Comparison of ENCODE assay signal across 13 cellular contexts in genomic region chr2:230694241-230694640, GRCh38. TPM values are rescaled to one million over a fixed set of nuclear protein-coding genes. Genes with fewer than 3 reads are reported as not detected.
A peak's percentile ranks its signal among the peaks of the same experiment; 100 is the strongest.
DNase-seq lines count a peak whose midpoint lies in the region; ATAC-seq, FAIRE-seq and TF ChIP-seq lines count a peak whose summit lies in the region.
"Had no signal": no experiment of that assay in that cellular context is flagged by ENCODE, and none has a peak within 500 bp of the region (broad histone marks: within the 10 kb centered on the region; RNA-seq: fewer than 3 reads in every experiment).

No MANE protein-coding gene starts in this region.

- H4K20me1 ChIP-seq in PC-3 (ENCODE audit: low read length): no peaks in the 10 kb centered on the region

- H3K4me1 Mint-ChIP-seq in Calu3 (ENCODE audit: low read depth, unreplicated experiment): peaks cover 40% of the 10 kb centered on the region
- H3K4me1 Mint-ChIP-seq: B cell had no signal

- no peaks in the 10 kb centered on the region for H3K79me2 ChIP-seq in PC-3 (ENCODE audit: low read length)

- H3K9me2 ChIP-seq in PC-3 (replicated peaks; ENCODE audit: low read length): no peaks in the 10 kb centered on the region

- peak overlapping the region; percentile 38 for H3K4me3 Mint-ChIP-seq in Calu3 (ENCODE audit: low read depth, unreplicated experiment)
- H3K4me3 Mint-ChIP-seq: B cell, immature natural killer cell had no signal

- H3K36me3 Mint-ChIP-seq in Calu3 (ENCODE audit: insufficient read depth, unreplicated experiment): no peaks in the 10 kb centered on the region
- H3K36me3 Mint-ChIP-seq: immature natural killer cell, naive B cell had no signal

- H3K9ac ChIP-seq in PC-3 (ENCODE audit: low read length): no peak overlapping the region

- DNase-seq in Calu3 (peak; percentile 45), GM19239 (ENCODE audit: insufficient read length, low spot score) (no peak), PC-3 (peak; percentile 58), islet precursor cell (peak; percentile 75), EL (no peak)
- no peak for DNase-seq in stimulated activated CD4-positive, alpha-beta T cell treated with anti-CD3 and anti-CD28 coated beads, Interleukin-4, amount 100 ng/mL, for 1 hour
- DNase-seq: GF-D8, HCEC 1CT, immature natural killer cell, naive B cell had no signal

- intact Hi-C loops in Calu3 (cut with micrococcal nuclease; ENCODE audit: unreplicated experiment): loop anchor here (5.0 kb wide), 1 partner anchor 77 kb away; no protein-coding TSS in a partner anchor
- intact Hi-C loops in PC-3 (cut with micrococcal nuclease): no loop called here

- no peaks in the 10 kb centered on the region for H3K9me3 Mint-ChIP-seq in Calu3 (ENCODE audit: low read depth, unreplicated experiment)
- H3K9me3 Mint-ChIP-seq: immature natural killer cell, naive B cell had no signal

- no peak overlapping the region for H3K4me2 ChIP-seq in PC-3 (ENCODE audit: low read length)

- no peaks in the 10 kb centered on the region for H3F3A ChIP-seq in PC-3 (ENCODE audit: low read length, unreplicated experiment)

- TF ChIP-seq CTCF in Calu3 (IDR thresholded peaks at IDR 0.05; ENCODE audit: unreplicated experiment): no peak
- TF ChIP-seq CTCF in PC-3 (conservative IDR thresholded peaks at IDR 0.05; ENCODE audit: low read depth, low read length): no peak

- peaks cover 48% of the 10 kb centered on the region for H3K4me1 ChIP-seq in PC-3 (ENCODE audit: insufficient read depth, low read length)

- H3K27ac Mint-ChIP-seq in Calu3 (ENCODE audit: unreplicated experiment): peak overlapping the region; percentile 87
- H3K27ac Mint-ChIP-seq: B cell had no signal

- H3K36me3 ChIP-seq in PC-3 (ENCODE audit: low read depth, low read length): no peaks in the 10 kb centered on the region

- H3K9me3 ChIP-seq in PC-3 (ENCODE audit: low read length): no peaks in the 10 kb centered on the region

- H3K27ac ChIP-seq in PC-3 (ENCODE audit: low read length): no peak overlapping the region; the same call in 1 of the 2 replicates

- peak; percentile 51 for FAIRE-seq in GM19239 (lab: Jason Lieb, UNC)

- POLR2A ChIA-PET in PC-3 (lab: Charles Lee; ENCODE audit: unreplicated experiment): no interaction called here

- 0 out of 2 replicates have a peak overlapping the region, but pooled peaks have one; percentile 15 for H2AFZ ChIP-seq in PC-3 (ENCODE audit: low read length)

- no peak overlapping the region for H3K4me3 ChIP-seq in PC-3 (ENCODE audit: low read length)

- BruUV-seq in Calu3 (replicated peaks; lab: Mats Ljungman, UMichigan) (no TSS peak), PC-3 (replicated peaks; lab: Mats Ljungman, UMichigan) (no TSS peak)

- H3K27me3 ChIP-seq in PC-3 (ENCODE audit: low read length): no peaks in the 10 kb centered on the region

- H3K27me3 Mint-ChIP-seq in Calu3 (ENCODE audit: unreplicated experiment): no peaks in the 10 kb centered on the region
- H3K27me3 Mint-ChIP-seq: B cell, naive B cell had no signal

- CTCF ChIA-PET in Calu3 (lab: Charles Lee) (interaction anchor here (0.9 kb wide), 1 partner anchor 20 kb away, joined by 3 read pairs; no protein-coding TSS in a partner anchor), PC-3 (lab: Charles Lee) (no interaction called here)

- ATAC-seq in PC-3 (peak; percentile 27; the same call in 1 of the 2 replicates), GM19395 (IDR thresholded peaks at IDR 0.05; ENCODE audit: unreplicated experiment) (no peak), GM21737 (IDR thresholded peaks at IDR 0.05; ENCODE audit: unreplicated experiment) (no peak)

RNA-seq across cellular contexts. Expression of gene CAB39, which starts 18.4 kb away (rescaled TPM):
- 84.9 and 88.7 TPM in 2 replicates for total RNA-seq in Calu3 (2022)
- 52.5 and 59.6 TPM in 2 replicates for total RNA-seq in PC-3 (2014; rRNA removed)

Comparison
In these comparisons a context has a peak if more than half of its experiments do, and no peak if none do; other contexts are left out.
1. DNase-seq: peak in Calu3 (single experiment), PC-3 (single experiment) and islet precursor cell (single experiment); none in GM19239 (single experiment), EL (single experiment) and stimulated activated CD4-positive, alpha-beta T cell treated with anti-CD3 and anti-CD28 coated beads, Interleukin-4, amount 100 ng/mL, for 1 hour (single experiment).